ENCODE assay signal across 25 cellular contexts in the genomic region with DNA sequence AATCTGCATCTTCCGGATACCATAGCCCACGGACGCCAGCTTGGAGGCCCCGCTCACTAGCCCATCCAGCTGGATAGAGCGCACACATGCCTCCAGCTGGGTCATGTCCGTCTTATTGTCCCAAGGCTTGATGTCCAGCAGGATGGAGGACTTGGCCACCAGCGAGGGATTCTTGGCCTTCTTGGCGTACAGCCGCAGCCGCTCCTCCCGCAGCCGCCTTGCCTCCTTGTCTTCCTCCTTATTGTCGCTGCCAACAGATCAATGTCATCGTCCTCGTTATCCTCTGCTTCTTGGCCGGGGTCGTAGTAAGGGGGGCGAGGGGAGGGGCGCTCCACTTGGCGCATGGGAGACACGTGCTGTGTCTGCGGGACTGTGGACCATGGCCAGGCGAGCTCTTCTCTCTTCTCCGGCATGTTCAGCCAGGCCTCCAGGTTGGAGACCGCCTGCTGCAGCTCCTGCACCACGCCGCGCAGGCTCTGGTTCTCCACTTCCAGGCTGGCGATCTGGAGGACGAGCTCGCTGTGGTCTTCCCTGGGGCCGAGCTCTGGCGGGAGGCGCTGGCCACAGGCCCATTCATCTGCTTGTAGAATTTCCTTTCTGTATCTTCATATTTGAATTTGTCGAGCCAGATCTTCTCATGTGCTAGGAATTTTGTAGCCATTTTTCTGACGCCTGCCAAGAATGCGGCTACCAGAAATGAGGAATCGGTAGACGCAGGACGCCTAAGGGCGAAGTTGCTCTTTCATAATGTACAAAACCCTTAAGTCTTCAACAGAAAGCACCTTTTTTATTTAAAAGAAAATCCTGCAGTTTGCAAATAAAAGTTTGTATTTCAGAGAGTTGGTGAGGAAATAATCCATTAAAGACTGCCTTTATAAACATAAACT.
"Had no signal": no experiment of that assay in that cellular context is flagged by ENCODE, and none has a peak within 500 bp of the region (broad histone marks: within the 10 kb centered on the region; RNA-seq: fewer than 3 reads in every experiment).

No MANE protein-coding gene starts in this region.

- H3K4me1 ChIP-seq: adrenal gland, foreskin keratinocyte, vagina had no signal

- H3K4me3 Mint-ChIP-seq: activated B cell treated with CpG ODN at 0.5 μM for 24 hours; activated CD4-positive, alpha-beta T cell treated with anti-CD3 and anti-CD28 coated beads for 36 hours; activated naive CD8-positive, alpha-beta T cell; activated T-cell treated with anti-CD3 and anti-CD28 coated beads, Interleukin-2, amount 50 U/mL, for 24 hours; activated T-helper 17 cell treated with anti-CD3 and anti-CD28 coated beads, Interleukin-2, amount 50 U/mL, for 72 hours; dendritic cell treated with granulocyte-macrophage colony-stimulating factor and Interleukin-4, amounts not matched to agents 40 ng/mL and 50 ng/mL, for 4 days; natural killer cell; stimulated activated naive B cell treated with anti-CD40 and anti-IgM and Interleukin-4, amounts not matched to agents 10 μg/mL and 1 μg/mL and 100 μg/mL, for 72 hours; type B pancreatic cell had no signal

- H3K36me3 Mint-ChIP-seq: activated naive CD8-positive, alpha-beta T cell; natural killer cell; stimulated activated naive B cell treated with anti-CD40 and anti-IgM and Interleukin-4, amounts not matched to agents 10 μg/mL and 1 μg/mL and 100 μg/mL, for 72 hours; type B pancreatic cell had no signal

- H3K27ac ChIP-seq: adrenal gland, foreskin keratinocyte, neutrophil, ovary, vagina had no signal

- DNase-seq: activated B cell treated with CpG ODN at 0.5 μM for 24 hours; activated CD4-positive, alpha-beta T cell treated with anti-CD3 and anti-CD28 coated beads for 36 hours; activated CD4-positive, alpha-beta T cell treated with anti-CD3 and anti-CD28 coated beads, Interleukin-2, amount 50 U/mL, for 4 hours; activated CD8-positive, alpha-beta memory T cell treated with anti-CD3 and anti-CD28 coated beads for 24 hours; activated CD8-positive, alpha-beta memory T cell treated with anti-CD3 and anti-CD28 coated beads, Interleukin-2, amount 50 U/mL, for 4 hours; activated naive CD4-positive, alpha-beta T cell; activated T-cell treated with anti-CD3 and anti-CD28 coated beads, Interleukin-2, amount 50 U/mL, for 24 hours; adrenal gland; cerebellar nuclear complex; effector CD4-positive, alpha-beta T cell; foreskin keratinocyte; islet precursor cell; midbrain; natural killer cell; small intestine; stimulated activated naive B cell treated with anti-CD40 and anti-IgM and Interleukin-4, amounts not matched to agents 10 μg/mL and 1 μg/mL and 100 μg/mL, for 72 hours; T1000 had no signal

- H3K27ac Mint-ChIP-seq: activated B cell treated with CpG ODN at 0.5 μM for 24 hours; activated CD4-positive, alpha-beta T cell treated with anti-CD3 and anti-CD28 coated beads for 36 hours; activated naive CD8-positive, alpha-beta T cell; activated T-cell treated with anti-CD3 and anti-CD28 coated beads, Interleukin-2, amount 50 U/mL, for 24 hours; activated T-helper 17 cell treated with anti-CD3 and anti-CD28 coated beads, Interleukin-2, amount 50 U/mL, for 72 hours; dendritic cell treated with granulocyte-macrophage colony-stimulating factor and Interleukin-4, amounts not matched to agents 40 ng/mL and 50 ng/mL, for 4 days; natural killer cell; stimulated activated naive B cell treated with anti-CD40 and anti-IgM and Interleukin-4, amounts not matched to agents 10 μg/mL and 1 μg/mL and 100 μg/mL, for 72 hours; type B pancreatic cell had no signal

- H3K27me3 ChIP-seq: adrenal gland, foreskin keratinocyte, neutrophil, ovary, vagina had no signal

- H3K9me3 Mint-ChIP-seq: activated B cell treated with CpG ODN at 0.5 μM for 24 hours; activated T-cell treated with anti-CD3 and anti-CD28 coated beads, Interleukin-2, amount 50 U/mL, for 24 hours; activated T-helper 17 cell treated with anti-CD3 and anti-CD28 coated beads, Interleukin-2, amount 50 U/mL, for 72 hours; stimulated activated naive B cell treated with anti-CD40 and anti-IgM and Interleukin-4, amounts not matched to agents 10 μg/mL and 1 μg/mL and 100 μg/mL, for 72 hours; type B pancreatic cell had no signal

- H3K9me3 ChIP-seq: adrenal gland, neutrophil, ovary, vagina had no signal

- H3K4me3 ChIP-seq: adrenal gland, lung, ovary, vagina had no signal

- H3K4me1 Mint-ChIP-seq: activated B cell treated with CpG ODN at 0.5 μM for 24 hours; activated CD4-positive, alpha-beta T cell treated with anti-CD3 and anti-CD28 coated beads for 36 hours; activated T-helper 17 cell treated with anti-CD3 and anti-CD28 coated beads, Interleukin-2, amount 50 U/mL, for 72 hours; natural killer cell; stimulated activated naive B cell treated with anti-CD40 and anti-IgM and Interleukin-4, amounts not matched to agents 10 μg/mL and 1 μg/mL and 100 μg/mL, for 72 hours had no signal

- H3K36me3 ChIP-seq: adrenal gland, neutrophil, ovary, vagina had no signal

- H3K27me3 Mint-ChIP-seq: activated B cell treated with CpG ODN at 0.5 μM for 24 hours; dendritic cell treated with granulocyte-macrophage colony-stimulating factor and Interleukin-4, amounts not matched to agents 40 ng/mL and 50 ng/mL, for 4 days; type B pancreatic cell had no signal
